In genomic region chrX:51476930-51477329, GRCh38 we compare ENCODE assay signal across 11 cellular contexts.
"Had no signal": no experiment of that assay in that cellular context is flagged by ENCODE, and none has a peak within 500 bp of the region (broad histone marks: within the 10 kb centered on the region; RNA-seq: fewer than 3 reads in every experiment).

No MANE protein-coding gene starts in this region.

- FAIRE-seq: H1, H54 had no signal

- H3K9me3 ChIP-seq: HAP-1 had no signal

- H3K36me3 ChIP-seq: HAP-1 had no signal

- ATAC-seq: GM23338, HCT116 had no signal

- H3K27ac ChIP-seq: GM23248 had no signal

- H3K4me1 Mint-ChIP-seq: GM23338 had no signal

- H3K27ac Mint-ChIP-seq: GM23338, H9, HFFc6 had no signal

- H3K9me3 Mint-ChIP-seq: HFFc6 had no signal

- H3K4me3 Mint-ChIP-seq: GM23338, H9, HFFc6 had no signal

- H3K4me2 ChIP-seq: GM23338 had no signal

- DNase-seq: GM23248, GOT3, H7, H9, HCEC 1CT, HFFc6 had no signal

- H3K4me3 ChIP-seq: GM23248, GM23338, HAP-1 had no signal

- H3K9ac ChIP-seq: GM23248 had no signal

- H2AFZ ChIP-seq: GM23248, GM23338 had no signal
